Comparison of ENCODE assay signal across 14 cellular contexts in the genomic region with DNA sequence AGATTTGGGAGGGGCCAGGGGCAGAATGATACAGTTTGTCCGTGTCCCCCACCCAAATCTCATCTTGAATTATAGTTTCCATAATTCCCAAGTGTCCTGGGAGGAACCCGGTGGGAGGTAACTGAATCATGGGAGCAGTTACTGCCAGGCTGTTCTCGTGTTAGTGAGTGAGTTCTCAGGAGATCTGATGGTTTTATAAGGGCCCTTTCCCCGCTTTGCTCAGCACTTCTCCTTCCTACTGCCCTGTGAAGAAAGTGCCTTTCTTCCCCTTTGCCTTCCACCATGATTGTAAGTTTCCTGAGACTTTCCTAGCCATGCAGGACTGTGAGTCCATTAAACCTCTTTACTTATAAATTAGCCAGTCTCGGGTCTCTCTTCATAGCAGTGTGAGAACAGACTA. TPM values are rescaled to one million over a fixed set of nuclear protein-coding genes. Genes with fewer than 3 reads are reported as not detected.
DNase-seq lines count a peak whose midpoint lies in the region; ATAC-seq and TF ChIP-seq lines count a peak whose summit lies in the region.
"Had no signal": no experiment of that assay in that cellular context is flagged by ENCODE, and none has a peak within 500 bp of the region (broad histone marks: within the 10 kb centered on the region; RNA-seq: fewer than 3 reads in every experiment).

No MANE protein-coding gene starts in this region.

- H3K4me1 Mint-ChIP-seq in activated T-cell treated with anti-CD3 and anti-CD28 coated beads, Interleukin-2, amount 50 U/mL, for 72 hours (ENCODE audit: low read depth) = peaks cover 31% of the 10 kb centered on the region
- peaks cover 24% of the 10 kb centered on the region for H3K4me1 Mint-ChIP-seq in activated T-cell treated with anti-CD3 and anti-CD28 coated beads, Interleukin-2, amount 50 U/mL, for 4 hours (ENCODE audit: low read depth)

- peaks cover 11% of the 10 kb centered on the region for H3F3A ChIP-seq in SK-N-SH (replicated peaks; ENCODE audit: insufficient read depth)

- in situ Hi-C loops in brain microvascular endothelial cell (cut with HindIII; ENCODE audit: low pct_ligation_motif_present, low sequenced_read_pairs) = no loop called here

- POLR2A ChIA-PET in SK-N-SH (lab: Yijun Ruan, JAX) = no interaction called here

- TF ChIP-seq POLR2A in tibial nerve (IDR thresholded peaks at IDR 0.05) = no peak

- H3K27ac ChIP-seq in brain microvascular endothelial cell = no peak overlapping the region
- peak overlapping the region; percentile 6 to 94 (median 74) for H3K27ac ChIP-seq in tibial nerve
- H3K27ac ChIP-seq in SK-N-SH (ENCODE audit: low read depth in 2 of 2, low read length in 1 of 2) = no peak overlapping the region
- H3K27ac ChIP-seq: foreskin keratinocyte had no signal

- TF ChIP-seq RAD21 in SK-N-SH (IDR thresholded peaks at IDR 0.05; ENCODE audit: low read length) = no peak

- no peak for DNase-seq in activated T-cell treated with anti-CD3 and anti-CD28 coated beads, Interleukin-2, amount 50 U/mL, for 72 hours
- DNase-seq in activated T-cell treated with anti-CD3 and anti-CD28 coated beads, Interleukin-2, amount 50 U/mL, for 4 hours = no peak
- DNase-seq in brain microvascular endothelial cell = peak; percentile 9
- no peak for DNase-seq in mucosa of descending colon
- no peak for DNase-seq in tibial nerve (ENCODE audit: low spot score in 2 of 2)
- DNase-seq in GM19238 (ENCODE audit: insufficient read length, low spot score) = no peak
- no peak for DNase-seq in SK-N-SH
- no peak for DNase-seq in SKM-1 (lab: John Stamatoyannopoulos, UW; ENCODE audit: unreplicated experiment)
- DNase-seq: aorta; effector memory CD4-positive, alpha-beta T cell; foreskin keratinocyte; GDM1; NCI-H2171 treated with DMSO at 0.1 percent for 48 hours had no signal

- intact Hi-C loops in mucosa of descending colon (cut with DNase I, micrococcal nuclease) = no loop called here

- no peaks in the 10 kb centered on the region for H3K27me3 ChIP-seq in brain microvascular endothelial cell (replicated peaks)
- no peaks in the 10 kb centered on the region for H3K27me3 ChIP-seq in tibial nerve
- no peaks in the 10 kb centered on the region for H3K27me3 ChIP-seq in SK-N-SH (ENCODE audit: insufficient read depth)
- H3K27me3 ChIP-seq: foreskin keratinocyte had no signal

- H3K9me3 Mint-ChIP-seq in activated T-cell treated with anti-CD3 and anti-CD28 coated beads, Interleukin-2, amount 50 U/mL, for 72 hours = no peaks in the 10 kb centered on the region
- H3K9me3 Mint-ChIP-seq in activated T-cell treated with anti-CD3 and anti-CD28 coated beads, Interleukin-2, amount 50 U/mL, for 4 hours = no peaks in the 10 kb centered on the region
- H3K9me3 Mint-ChIP-seq: stimulated activated memory B cell treated with anti-CD40 and anti-IgM and Interleukin-4, amounts not matched to agents 10 μg/mL and 1 μg/mL and 100 μg/mL, for 72 hours had no signal

- H3K79me2 ChIP-seq in SK-N-SH (ENCODE audit: insufficient read depth) = no peaks in the 10 kb centered on the region

- H3K27ac Mint-ChIP-seq in activated T-cell treated with anti-CD3 and anti-CD28 coated beads, Interleukin-2, amount 50 U/mL, for 72 hours = peak overlapping the region; percentile 6
- H3K27ac Mint-ChIP-seq: stimulated activated memory B cell treated with anti-CD40 and anti-IgM and Interleukin-4, amounts not matched to agents 10 μg/mL and 1 μg/mL and 100 μg/mL, for 72 hours had no signal

- no peaks in the 10 kb centered on the region for H4K20me1 ChIP-seq in SK-N-SH (ENCODE audit: insufficient read depth)

- peak in 1 of 2 donors; percentile 28 for TF ChIP-seq EP300 in tibial nerve (IDR thresholded peaks at IDR 0.05)
- no peak for TF ChIP-seq EP300 in SK-N-SH (IDR thresholded peaks at IDR 0.05; ENCODE audit: borderline replicate concordance in 1 of 2, low read depth in 1 of 2, low read length in 1 of 2)

- no peaks in the 10 kb centered on the region for H3K9me3 ChIP-seq in mucosa of descending colon
- no peaks in the 10 kb centered on the region for H3K9me3 ChIP-seq in tibial nerve
- H3K9me3 ChIP-seq in SK-N-SH = no peaks in the 10 kb centered on the region

- no peak overlapping the region for H3K4me3 ChIP-seq in brain microvascular endothelial cell (ENCODE audit: low read depth, low read length)
- H3K4me3 ChIP-seq in mucosa of descending colon = no peak overlapping the region
- no peak overlapping the region for H3K4me3 ChIP-seq in tibial nerve
- no peak overlapping the region for H3K4me3 ChIP-seq in SK-N-SH (ENCODE audit: low read depth in 2 of 2, low read length in 1 of 2)

- TF ChIP-seq CTCF in brain microvascular endothelial cell (IDR thresholded peaks at IDR 0.05; ENCODE audit: low read depth, low read length, missing control alignments) = no peak
- no peak for TF ChIP-seq CTCF in mucosa of descending colon (IDR thresholded peaks at IDR 0.05)
- no peak for TF ChIP-seq CTCF in tibial nerve (IDR thresholded peaks at IDR 0.05)
- TF ChIP-seq CTCF in SK-N-SH (IDR thresholded peaks at IDR 0.05) = no peak

- no peak for ATAC-seq in activated T-cell treated with anti-CD3 and anti-CD28 coated beads, Interleukin-2, amount 50 U/mL, for 72 hours (replicated peaks in 1 of 2)
- no peak for ATAC-seq in activated T-cell treated with anti-CD3 and anti-CD28 coated beads, Interleukin-2, amount 50 U/mL, for 4 hours
- ATAC-seq in mucosa of descending colon = peak; percentile 71
- ATAC-seq: foreskin keratinocyte; stimulated activated memory B cell treated with anti-CD40 and anti-IgM and Interleukin-4, amounts not matched to agents 10 μg/mL and 1 μg/mL and 100 μg/mL, for 72 hours had no signal

- H3K36me3 ChIP-seq in brain microvascular endothelial cell (replicated peaks) = no peaks in the 10 kb centered on the region
- H3K36me3 ChIP-seq in mucosa of descending colon (ENCODE audit: low read depth) = no peaks in the 10 kb centered on the region
- no peaks in the 10 kb centered on the region for H3K36me3 ChIP-seq in tibial nerve
- H3K36me3 ChIP-seq in SK-N-SH (replicated peaks in 1 of 2; ENCODE audit: control insufficient read depth in 1 of 2, insufficient read depth in 2 of 2, low read length in 1 of 2) = no peaks in the 10 kb centered on the region

- no peaks in the 10 kb centered on the region for H3K9me2 ChIP-seq in SK-N-SH

- no peak overlapping the region for H3K4me2 ChIP-seq in SK-N-SH

- no peak overlapping the region for H2AFZ ChIP-seq in SK-N-SH (ENCODE audit: low read depth)

- H3K27me3 Mint-ChIP-seq in activated T-cell treated with anti-CD3 and anti-CD28 coated beads, Interleukin-2, amount 50 U/mL, for 72 hours (ENCODE audit: low read depth) = no peaks in the 10 kb centered on the region
- no peaks in the 10 kb centered on the region for H3K27me3 Mint-ChIP-seq in activated T-cell treated with anti-CD3 and anti-CD28 coated beads, Interleukin-2, amount 50 U/mL, for 4 hours (ENCODE audit: low read depth)
- H3K27me3 Mint-ChIP-seq: stimulated activated memory B cell treated with anti-CD40 and anti-IgM and Interleukin-4, amounts not matched to agents 10 μg/mL and 1 μg/mL and 100 μg/mL, for 72 hours had no signal

- 65 to 66% methylated on average over 5 of the region's 5 CpGs for WGBS in tibial nerve, 2 donors
- 91% methylated on average over 5 of the region's 5 CpGs for WGBS in SK-N-SH (ENCODE audit: low lambda C conversion rate)

- H3K9ac ChIP-seq in SK-N-SH = no peak overlapping the region

- no peak overlapping the region for H3K4me3 Mint-ChIP-seq in activated T-cell treated with anti-CD3 and anti-CD28 coated beads, Interleukin-2, amount 50 U/mL, for 72 hours
- H3K4me3 Mint-ChIP-seq in activated T-cell treated with anti-CD3 and anti-CD28 coated beads, Interleukin-2, amount 50 U/mL, for 4 hours = no peak overlapping the region
- H3K4me3 Mint-ChIP-seq: stimulated activated memory B cell treated with anti-CD40 and anti-IgM and Interleukin-4, amounts not matched to agents 10 μg/mL and 1 μg/mL and 100 μg/mL, for 72 hours had no signal

- peaks cover 0 to 4% of the 10 kb centered on the region in 2 donors for H3K36me3 Mint-ChIP-seq in activated T-cell treated with anti-CD3 and anti-CD28 coated beads, Interleukin-2, amount 50 U/mL, for 72 hours (ENCODE audit: insufficient read depth in 2 of 2)
- peaks cover 3% of the 10 kb centered on the region for H3K36me3 Mint-ChIP-seq in activated T-cell treated with anti-CD3 and anti-CD28 coated beads, Interleukin-2, amount 50 U/mL, for 4 hours (ENCODE audit: insufficient read depth)
- H3K36me3 Mint-ChIP-seq: stimulated activated memory B cell treated with anti-CD40 and anti-IgM and Interleukin-4, amounts not matched to agents 10 μg/mL and 1 μg/mL and 100 μg/mL, for 72 hours had no signal

- CTCF ChIA-PET in SK-N-SH (lab: Yijun Ruan, JAX) = interaction anchor here (0.9 to 1.1 kb wide), 2 partner anchors 16 to 23 kb away, joined by 3 read pairs; no protein-coding TSS in a partner anchor

- H3K4me1 ChIP-seq in mucosa of descending colon (ENCODE audit: low read depth) = peaks cover 13% of the 10 kb centered on the region
- H3K4me1 ChIP-seq in tibial nerve = peaks cover 0 to 58% (median 37%) of the 10 kb centered on the region in 4 donors
- H3K4me1 ChIP-seq in SK-N-SH (ENCODE audit: control insufficient read depth in 1 of 2, insufficient read depth in 2 of 2, low read depth in 1 of 2, low read length in 1 of 2) = peaks cover 0 to 13% of the 10 kb centered on the region in 2 experiments; a peak in 2 of 4 replicates
- H3K4me1 ChIP-seq: foreskin keratinocyte had no signal

TF ChIP-seq in SK-N-SH, 30 proteins besides CTCF, POLR2A, EP300 and RAD21 (continues in another document):
- TF ChIP-seq, protein P1, sequence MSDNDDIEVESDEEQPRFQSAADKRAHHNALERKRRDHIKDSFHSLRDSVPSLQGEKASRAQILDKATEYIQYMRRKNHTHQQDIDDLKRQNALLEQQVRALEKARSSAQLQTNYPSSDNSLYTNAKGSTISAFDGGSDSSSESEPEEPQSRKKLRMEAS (IDR thresholded peaks at IDR 0.05; ENCODE audit: low read depth) = no peak
- TF ChIP-seq NFIC (IDR thresholded peaks at IDR 0.05; ENCODE audit: borderline replicate concordance) (no peak), FOSL2 (IDR thresholded peaks at IDR 0.05; ENCODE audit: borderline replicate concordance, low read depth) (no peak)

RNA-seq across cellular contexts. Expression of a gene that starts 28.9 kb away (rescaled TPM):
- total RNA-seq in activated T-cell treated with anti-CD3 and anti-CD28 coated beads, Interleukin-2, amount 50 U/mL, for 72 hours = 100 to 1,000 TPM; 175 to 204 TPM
- 10 to 100 TPM; 26.5 to 36.9 (median 27.4) TPM for total RNA-seq in activated T-cell treated with anti-CD3 and anti-CD28 coated beads, Interleukin-2, amount 50 U/mL, for 4 hours
- total RNA-seq in mucosa of descending colon (10 to 100 TPM; 24.5 to 44.6 (median 44.0) TPM), tibial nerve (100 to 1,000 TPM in 2 of 4 donors, 10 to 100 TPM in 2; 51.1 to 113 (median 81.7) TPM)
- polyA plus RNA-seq in SK-N-SH (2012; rRNA removed) = 45.1 and 62.4 TPM in 2 replicates
- 54.4 and 58.5 TPM in 2 replicates for polyA plus RNA-seq in SK-N-SH (2012; cell fraction: cytosol; rRNA removed)
- polyA plus RNA-seq in SK-N-SH (2012; cell fraction: nucleus; rRNA removed) = 48.9 and 66.1 TPM in 2 replicates

Comparison
In these comparisons a context has a peak if more than half of its experiments do, and no peak if none do; other contexts are left out.
1. H3K27ac ChIP-seq: peak in tibial nerve (4 of 4); none in brain microvascular endothelial cell (single experiment) and SK-N-SH (0 of 2).